Comparison of ENCODE assay signal across 1 cellular context in the genomic region with DNA sequence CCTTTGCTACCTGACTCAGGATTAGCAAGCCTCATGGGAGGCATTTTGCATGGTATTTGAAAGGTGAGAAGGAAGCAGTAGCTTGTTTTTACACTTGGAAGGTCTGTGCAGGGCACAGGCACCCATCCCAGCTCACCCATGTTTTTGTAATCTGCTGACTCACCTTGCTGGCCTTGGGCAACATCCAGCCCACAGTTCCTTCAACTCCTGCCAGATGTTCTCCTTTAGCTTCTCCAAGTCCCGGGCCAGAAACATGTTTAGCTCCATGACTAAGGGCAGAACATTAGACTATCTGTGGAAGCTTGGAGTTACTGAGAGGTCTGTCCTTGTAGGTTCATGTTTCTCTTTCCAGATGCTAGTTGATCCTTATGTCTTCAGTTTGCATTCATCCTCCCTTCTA.
A peak's percentile ranks its signal among the peaks of the same experiment; 100 is the strongest.
TF ChIP-seq lines count a peak whose summit lies in the region.

No MANE protein-coding gene starts in this region.

TF ChIP-seq in K562, 482 proteins besides CTCF, POLR2A, EP300 and RAD21 (continued from another document):
- TF ChIP-seq, protein P1, sequence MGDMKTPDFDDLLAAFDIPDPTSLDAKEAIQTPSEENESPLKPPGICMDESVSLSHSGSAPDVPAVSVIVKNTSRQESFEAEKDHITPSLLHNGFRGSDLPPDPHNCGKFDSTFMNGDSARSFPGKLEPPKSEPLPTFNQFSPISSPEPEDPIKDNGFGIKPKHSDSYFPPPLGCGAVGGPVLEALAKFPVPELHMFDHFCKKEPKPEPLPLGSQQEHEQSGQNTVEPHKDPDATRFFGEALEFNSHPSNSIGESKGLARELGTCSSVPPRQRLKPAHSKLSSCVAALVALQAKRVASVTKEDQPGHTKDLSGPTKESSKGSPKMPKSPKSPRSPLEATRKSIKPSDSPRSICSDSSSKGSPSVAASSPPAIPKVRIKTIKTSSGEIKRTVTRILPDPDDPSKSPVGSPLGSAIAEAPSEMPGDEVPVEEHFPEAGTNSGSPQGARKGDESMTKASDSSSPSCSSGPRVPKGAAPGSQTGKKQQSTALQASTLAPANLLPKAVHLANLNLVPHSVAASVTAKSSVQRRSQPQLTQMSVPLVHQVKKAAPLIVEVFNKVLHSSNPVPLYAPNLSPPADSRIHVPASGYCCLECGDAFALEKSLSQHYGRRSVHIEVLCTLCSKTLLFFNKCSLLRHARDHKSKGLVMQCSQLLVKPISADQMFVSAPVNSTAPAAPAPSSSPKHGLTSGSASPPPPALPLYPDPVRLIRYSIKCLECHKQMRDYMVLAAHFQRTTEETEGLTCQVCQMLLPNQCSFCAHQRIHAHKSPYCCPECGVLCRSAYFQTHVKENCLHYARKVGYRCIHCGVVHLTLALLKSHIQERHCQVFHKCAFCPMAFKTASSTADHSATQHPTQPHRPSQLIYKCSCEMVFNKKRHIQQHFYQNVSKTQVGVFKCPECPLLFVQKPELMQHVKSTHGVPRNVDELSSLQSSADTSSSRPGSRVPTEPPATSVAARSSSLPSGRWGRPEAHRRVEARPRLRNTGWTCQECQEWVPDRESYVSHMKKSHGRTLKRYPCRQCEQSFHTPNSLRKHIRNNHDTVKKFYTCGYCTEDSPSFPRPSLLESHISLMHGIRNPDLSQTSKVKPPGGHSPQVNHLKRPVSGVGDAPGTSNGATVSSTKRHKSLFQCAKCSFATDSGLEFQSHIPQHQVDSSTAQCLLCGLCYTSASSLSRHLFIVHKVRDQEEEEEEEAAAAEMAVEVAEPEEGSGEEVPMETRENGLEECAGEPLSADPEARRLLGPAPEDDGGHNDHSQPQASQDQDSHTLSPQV (IDR thresholded peaks at IDR 0.05) = 0 out of 2 replicates have a peak, but pooled peaks have one; percentile 20
- TF ChIP-seq NFE2 (IDR thresholded peaks at IDR 0.05; ENCODE audit: low read depth) = peak; percentile 81
